ENCODE assay signal across 1 cellular context in the genomic region with DNA sequence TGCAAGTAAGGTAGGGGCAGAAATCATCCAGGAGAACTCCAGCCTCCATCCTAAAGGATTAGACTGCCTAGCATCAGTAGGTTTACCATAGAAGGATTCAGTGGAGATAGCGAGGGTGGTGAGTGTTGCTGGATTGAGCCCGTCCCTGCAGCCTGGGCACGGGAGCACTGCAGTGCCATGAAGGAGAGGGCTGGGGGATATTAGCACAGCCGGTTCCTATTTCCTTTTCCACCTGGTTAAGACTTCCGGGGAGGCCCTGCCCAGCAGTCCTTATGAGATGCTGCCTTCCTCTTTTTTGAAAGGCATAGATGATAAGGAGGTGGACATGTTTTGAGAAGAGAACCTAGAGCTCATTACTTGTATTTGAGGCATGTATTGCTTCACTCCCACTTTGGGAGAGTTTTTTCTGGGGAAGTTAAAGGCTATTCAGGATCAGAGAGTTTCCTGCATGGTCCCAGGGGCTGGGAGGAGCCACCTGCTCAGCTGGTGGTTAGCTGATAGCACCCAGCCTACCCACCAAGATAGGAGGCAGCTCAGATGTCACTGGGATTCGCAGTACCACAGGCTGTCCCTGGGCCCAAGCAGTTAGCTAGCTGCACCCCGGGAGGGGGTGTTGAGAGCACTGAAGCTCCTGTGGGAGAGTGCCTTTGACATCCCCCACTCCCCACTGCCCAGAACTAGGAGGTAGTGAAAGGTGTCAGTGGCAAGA.
A peak's percentile ranks its signal among the peaks of the same experiment; 100 is the strongest.
TF ChIP-seq lines count a peak whose summit lies in the region.

No MANE protein-coding gene starts in this region.

TF ChIP-seq in K562, 482 proteins besides CTCF, POLR2A, EP300 and RAD21 (continued from another document and continues in another):
- TF ChIP-seq, protein P1, sequence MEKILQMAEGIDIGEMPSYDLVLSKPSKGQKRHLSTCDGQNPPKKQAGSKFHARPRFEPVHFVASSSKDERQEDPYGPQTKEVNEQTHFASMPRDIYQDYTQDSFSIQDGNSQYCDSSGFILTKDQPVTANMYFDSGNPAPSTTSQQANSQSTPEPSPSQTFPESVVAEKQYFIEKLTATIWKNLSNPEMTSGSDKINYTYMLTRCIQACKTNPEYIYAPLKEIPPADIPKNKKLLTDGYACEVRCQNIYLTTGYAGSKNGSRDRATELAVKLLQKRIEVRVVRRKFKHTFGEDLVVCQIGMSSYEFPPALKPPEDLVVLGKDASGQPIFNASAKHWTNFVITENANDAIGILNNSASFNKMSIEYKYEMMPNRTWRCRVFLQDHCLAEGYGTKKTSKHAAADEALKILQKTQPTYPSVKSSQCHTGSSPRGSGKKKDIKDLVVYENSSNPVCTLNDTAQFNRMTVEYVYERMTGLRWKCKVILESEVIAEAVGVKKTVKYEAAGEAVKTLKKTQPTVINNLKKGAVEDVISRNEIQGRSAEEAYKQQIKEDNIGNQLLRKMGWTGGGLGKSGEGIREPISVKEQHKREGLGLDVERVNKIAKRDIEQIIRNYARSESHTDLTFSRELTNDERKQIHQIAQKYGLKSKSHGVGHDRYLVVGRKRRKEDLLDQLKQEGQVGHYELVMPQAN (IDR thresholded peaks at IDR 0.05; ENCODE audit: borderline replicate concordance): no peak
- TF ChIP-seq ZNF79 (CRISPR knock-in tag; IDR thresholded peaks at IDR 0.05; ENCODE audit: low read depth) (no peak), FOXJ3 (CRISPR knock-in tag; IDR thresholded peaks at IDR 0.05) (no peak), ZC3H8 (IDR thresholded peaks at IDR 0.05) (no peak), PTRF (tag; IDR thresholded peaks at IDR 0.05) (no peak), TCF3 (CRISPR knock-in tag; IDR thresholded peaks at IDR 0.05) (peak; percentile 73), ELF1 (tag; IDR thresholded peaks at IDR 0.05) (peak; percentile 65; the same call in 1 of the 2 replicates), HMG20A (CRISPR knock-in tag; conservative IDR thresholded peaks at IDR 0.05) (no peak), HIVEP1 (CRISPR knock-in tag; IDR thresholded peaks at IDR 0.05) (no peak), NCOA1 (IDR thresholded peaks at IDR 0.05; ENCODE audit: low read depth) (peak; percentile 40; the same call in 1 of the 2 replicates), SAFB2 (IDR thresholded peaks at IDR 0.05; ENCODE audit: borderline replicate concordance, low read depth, low read length, severe bottlenecking) (no peak), ZNF143 (CRISPR knock-in tag; IDR thresholded peaks at IDR 0.05) (0 out of 2 replicates have a peak, but pooled peaks have one; percentile 50), ZNF561 (CRISPR knock-in tag; conservative IDR thresholded peaks at IDR 0.05) (no peak), ZNF253 (CRISPR knock-in tag; conservative IDR thresholded peaks at IDR 0.05) (no peak), HDGF (IDR thresholded peaks at IDR 0.05) (no peak), GTF2A2 (tag; IDR thresholded peaks at IDR 0.05) (no peak), ZNF146 (CRISPR knock-in tag; IDR thresholded peaks at IDR 0.05; ENCODE audit: unreplicated experiment) (no peak), SMAD1 (IDR thresholded peaks at IDR 0.05; ENCODE audit: low read depth, low read length, partially characterized antibody) (no peak), ZFX (CRISPR knock-in tag; IDR thresholded peaks at IDR 0.05) (no peak), ILF3 (IDR thresholded peaks at IDR 0.05; ENCODE audit: borderline replicate concordance) (no peak), FUS (optimal IDR thresholded peaks at IDR 0.05; ENCODE audit: low read depth, low read length) (no peak), PYGO2 (tag; IDR thresholded peaks at IDR 0.05) (no peak), TBL1XR1 (IDR thresholded peaks at IDR 0.05; ENCODE audit: low read length in 2 of 2) (no peak), SIN3A (IDR thresholded peaks at IDR 0.05; ENCODE audit: borderline replicate concordance in 2 of 2, control insufficient read depth in 1 of 2, low read depth in 2 of 2, low read length in 2 of 2) (no peak), ZNF232 (CRISPR knock-in tag; IDR thresholded peaks at IDR 0.05) (no peak), ZBTB17 (CRISPR knock-in tag; IDR thresholded peaks at IDR 0.05) (no peak), ZKSCAN3 (CRISPR knock-in tag; IDR thresholded peaks at IDR 0.05) (no peak), ATF7 (IDR thresholded peaks at IDR 0.05) (no peak)
- TF ChIP-seq, protein P2, sequence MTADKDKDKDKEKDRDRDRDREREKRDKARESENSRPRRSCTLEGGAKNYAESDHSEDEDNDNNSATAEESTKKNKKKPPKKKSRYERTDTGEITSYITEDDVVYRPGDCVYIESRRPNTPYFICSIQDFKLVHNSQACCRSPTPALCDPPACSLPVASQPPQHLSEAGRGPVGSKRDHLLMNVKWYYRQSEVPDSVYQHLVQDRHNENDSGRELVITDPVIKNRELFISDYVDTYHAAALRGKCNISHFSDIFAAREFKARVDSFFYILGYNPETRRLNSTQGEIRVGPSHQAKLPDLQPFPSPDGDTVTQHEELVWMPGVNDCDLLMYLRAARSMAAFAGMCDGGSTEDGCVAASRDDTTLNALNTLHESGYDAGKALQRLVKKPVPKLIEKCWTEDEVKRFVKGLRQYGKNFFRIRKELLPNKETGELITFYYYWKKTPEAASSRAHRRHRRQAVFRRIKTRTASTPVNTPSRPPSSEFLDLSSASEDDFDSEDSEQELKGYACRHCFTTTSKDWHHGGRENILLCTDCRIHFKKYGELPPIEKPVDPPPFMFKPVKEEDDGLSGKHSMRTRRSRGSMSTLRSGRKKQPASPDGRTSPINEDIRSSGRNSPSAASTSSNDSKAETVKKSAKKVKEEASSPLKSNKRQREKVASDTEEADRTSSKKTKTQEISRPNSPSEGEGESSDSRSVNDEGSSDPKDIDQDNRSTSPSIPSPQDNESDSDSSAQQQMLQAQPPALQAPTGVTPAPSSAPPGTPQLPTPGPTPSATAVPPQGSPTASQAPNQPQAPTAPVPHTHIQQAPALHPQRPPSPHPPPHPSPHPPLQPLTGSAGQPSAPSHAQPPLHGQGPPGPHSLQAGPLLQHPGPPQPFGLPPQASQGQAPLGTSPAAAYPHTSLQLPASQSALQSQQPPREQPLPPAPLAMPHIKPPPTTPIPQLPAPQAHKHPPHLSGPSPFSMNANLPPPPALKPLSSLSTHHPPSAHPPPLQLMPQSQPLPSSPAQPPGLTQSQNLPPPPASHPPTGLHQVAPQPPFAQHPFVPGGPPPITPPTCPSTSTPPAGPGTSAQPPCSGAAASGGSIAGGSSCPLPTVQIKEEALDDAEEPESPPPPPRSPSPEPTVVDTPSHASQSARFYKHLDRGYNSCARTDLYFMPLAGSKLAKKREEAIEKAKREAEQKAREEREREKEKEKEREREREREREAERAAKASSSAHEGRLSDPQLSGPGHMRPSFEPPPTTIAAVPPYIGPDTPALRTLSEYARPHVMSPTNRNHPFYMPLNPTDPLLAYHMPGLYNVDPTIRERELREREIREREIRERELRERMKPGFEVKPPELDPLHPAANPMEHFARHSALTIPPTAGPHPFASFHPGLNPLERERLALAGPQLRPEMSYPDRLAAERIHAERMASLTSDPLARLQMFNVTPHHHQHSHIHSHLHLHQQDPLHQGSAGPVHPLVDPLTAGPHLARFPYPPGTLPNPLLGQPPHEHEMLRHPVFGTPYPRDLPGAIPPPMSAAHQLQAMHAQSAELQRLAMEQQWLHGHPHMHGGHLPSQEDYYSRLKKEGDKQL (CRISPR knock-in tag; IDR thresholded peaks at IDR 0.05; ENCODE audit: borderline replicate concordance): no peak
- TF ChIP-seq, protein P3, sequence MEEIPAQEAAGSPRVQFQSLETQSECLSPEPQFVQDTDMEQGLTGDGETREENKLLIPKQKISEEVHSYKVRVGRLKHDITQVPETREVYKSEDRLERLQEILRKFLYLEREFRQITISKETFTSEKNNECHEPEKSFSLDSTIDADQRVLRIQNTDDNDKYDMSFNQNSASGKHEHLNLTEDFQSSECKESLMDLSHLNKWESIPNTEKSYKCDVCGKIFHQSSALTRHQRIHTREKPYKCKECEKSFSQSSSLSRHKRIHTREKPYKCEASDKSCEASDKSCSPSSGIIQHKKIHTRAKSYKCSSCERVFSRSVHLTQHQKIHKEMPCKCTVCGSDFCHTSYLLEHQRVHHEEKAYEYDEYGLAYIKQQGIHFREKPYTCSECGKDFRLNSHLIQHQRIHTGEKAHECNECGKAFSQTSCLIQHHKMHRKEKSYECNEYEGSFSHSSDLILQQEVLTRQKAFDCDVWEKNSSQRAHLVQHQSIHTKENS (CRISPR knock-in tag; IDR thresholded peaks at IDR 0.05): no peak
- TF ChIP-seq, protein P4, sequence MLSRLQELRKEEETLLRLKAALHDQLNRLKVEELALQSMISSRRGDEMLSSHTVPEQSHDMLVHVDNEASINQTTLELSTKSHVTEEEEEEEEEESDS (CRISPR knock-in tag; IDR thresholded peaks at IDR 0.05): no peak
- TF ChIP-seq, protein P5, sequence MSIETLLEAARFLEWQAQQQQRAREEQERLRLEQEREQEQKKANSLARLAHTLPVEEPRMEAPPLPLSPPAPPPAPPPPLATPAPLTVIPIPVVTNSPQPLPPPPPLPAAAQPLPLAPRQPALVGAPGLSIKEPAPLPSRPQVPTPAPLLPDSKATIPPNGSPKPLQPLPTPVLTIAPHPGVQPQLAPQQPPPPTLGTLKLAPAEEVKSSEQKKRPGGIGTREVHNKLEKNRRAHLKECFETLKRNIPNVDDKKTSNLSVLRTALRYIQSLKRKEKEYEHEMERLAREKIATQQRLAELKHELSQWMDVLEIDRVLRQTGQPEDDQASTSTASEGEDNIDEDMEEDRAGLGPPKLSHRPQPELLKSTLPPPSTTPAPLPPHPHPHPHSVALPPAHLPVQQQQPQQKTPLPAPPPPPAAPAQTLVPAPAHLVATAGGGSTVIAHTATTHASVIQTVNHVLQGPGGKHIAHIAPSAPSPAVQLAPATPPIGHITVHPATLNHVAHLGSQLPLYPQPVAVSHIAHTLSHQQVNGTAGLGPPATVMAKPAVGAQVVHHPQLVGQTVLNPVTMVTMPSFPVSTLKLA (conservative IDR thresholded peaks at IDR 0.05): peak; percentile 19 to 33; a peak in 1 of 4 replicates
- TF ChIP-seq, protein P6, sequence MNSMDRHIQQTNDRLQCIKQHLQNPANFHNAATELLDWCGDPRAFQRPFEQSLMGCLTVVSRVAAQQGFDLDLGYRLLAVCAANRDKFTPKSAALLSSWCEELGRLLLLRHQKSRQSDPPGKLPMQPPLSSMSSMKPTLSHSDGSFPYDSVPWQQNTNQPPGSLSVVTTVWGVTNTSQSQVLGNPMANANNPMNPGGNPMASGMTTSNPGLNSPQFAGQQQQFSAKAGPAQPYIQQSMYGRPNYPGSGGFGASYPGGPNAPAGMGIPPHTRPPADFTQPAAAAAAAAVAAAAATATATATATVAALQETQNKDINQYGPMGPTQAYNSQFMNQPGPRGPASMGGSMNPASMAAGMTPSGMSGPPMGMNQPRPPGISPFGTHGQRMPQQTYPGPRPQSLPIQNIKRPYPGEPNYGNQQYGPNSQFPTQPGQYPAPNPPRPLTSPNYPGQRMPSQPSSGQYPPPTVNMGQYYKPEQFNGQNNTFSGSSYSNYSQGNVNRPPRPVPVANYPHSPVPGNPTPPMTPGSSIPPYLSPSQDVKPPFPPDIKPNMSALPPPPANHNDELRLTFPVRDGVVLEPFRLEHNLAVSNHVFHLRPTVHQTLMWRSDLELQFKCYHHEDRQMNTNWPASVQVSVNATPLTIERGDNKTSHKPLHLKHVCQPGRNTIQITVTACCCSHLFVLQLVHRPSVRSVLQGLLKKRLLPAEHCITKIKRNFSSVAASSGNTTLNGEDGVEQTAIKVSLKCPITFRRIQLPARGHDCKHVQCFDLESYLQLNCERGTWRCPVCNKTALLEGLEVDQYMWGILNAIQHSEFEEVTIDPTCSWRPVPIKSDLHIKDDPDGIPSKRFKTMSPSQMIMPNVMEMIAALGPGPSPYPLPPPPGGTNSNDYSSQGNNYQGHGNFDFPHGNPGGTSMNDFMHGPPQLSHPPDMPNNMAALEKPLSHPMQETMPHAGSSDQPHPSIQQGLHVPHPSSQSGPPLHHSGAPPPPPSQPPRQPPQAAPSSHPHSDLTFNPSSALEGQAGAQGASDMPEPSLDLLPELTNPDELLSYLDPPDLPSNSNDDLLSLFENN (IDR thresholded peaks at IDR 0.05; ENCODE audit: low read depth in 2 of 2, low read length in 2 of 2): no peak
- TF ChIP-seq, protein P7, sequence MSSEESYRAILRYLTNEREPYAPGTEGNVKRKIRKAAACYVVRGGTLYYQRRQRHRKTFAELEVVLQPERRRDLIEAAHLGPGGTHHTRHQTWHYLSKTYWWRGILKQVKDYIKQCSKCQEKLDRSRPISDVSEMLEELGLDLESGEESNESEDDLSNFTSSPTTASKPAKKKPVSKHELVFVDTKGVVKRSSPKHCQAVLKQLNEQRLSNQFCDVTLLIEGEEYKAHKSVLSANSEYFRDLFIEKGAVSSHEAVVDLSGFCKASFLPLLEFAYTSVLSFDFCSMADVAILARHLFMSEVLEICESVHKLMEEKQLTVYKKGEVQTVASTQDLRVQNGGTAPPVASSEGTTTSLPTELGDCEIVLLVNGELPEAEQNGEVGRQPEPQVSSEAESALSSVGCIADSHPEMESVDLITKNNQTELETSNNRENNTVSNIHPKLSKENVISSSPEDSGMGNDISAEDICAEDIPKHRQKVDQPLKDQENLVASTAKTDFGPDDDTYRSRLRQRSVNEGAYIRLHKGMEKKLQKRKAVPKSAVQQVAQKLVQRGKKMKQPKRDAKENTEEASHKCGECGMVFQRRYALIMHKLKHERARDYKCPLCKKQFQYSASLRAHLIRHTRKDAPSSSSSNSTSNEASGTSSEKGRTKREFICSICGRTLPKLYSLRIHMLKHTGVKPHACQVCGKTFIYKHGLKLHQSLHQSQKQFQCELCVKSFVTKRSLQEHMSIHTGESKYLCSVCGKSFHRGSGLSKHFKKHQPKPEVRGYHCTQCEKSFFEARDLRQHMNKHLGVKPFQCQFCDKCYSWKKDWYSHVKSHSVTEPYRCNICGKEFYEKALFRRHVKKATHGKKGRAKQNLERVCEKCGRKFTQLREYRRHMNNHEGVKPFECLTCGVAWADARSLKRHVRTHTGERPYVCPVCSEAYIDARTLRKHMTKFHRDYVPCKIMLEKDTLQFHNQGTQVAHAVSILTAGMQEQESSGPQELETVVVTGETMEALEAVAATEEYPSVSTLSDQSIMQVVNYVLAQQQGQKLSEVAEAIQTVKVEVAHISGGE (CRISPR knock-in tag; IDR thresholded peaks at IDR 0.05): peak in 1 of 3 experiments; percentile 76; a peak in 2 of 6 replicates
- TF ChIP-seq, protein P8, sequence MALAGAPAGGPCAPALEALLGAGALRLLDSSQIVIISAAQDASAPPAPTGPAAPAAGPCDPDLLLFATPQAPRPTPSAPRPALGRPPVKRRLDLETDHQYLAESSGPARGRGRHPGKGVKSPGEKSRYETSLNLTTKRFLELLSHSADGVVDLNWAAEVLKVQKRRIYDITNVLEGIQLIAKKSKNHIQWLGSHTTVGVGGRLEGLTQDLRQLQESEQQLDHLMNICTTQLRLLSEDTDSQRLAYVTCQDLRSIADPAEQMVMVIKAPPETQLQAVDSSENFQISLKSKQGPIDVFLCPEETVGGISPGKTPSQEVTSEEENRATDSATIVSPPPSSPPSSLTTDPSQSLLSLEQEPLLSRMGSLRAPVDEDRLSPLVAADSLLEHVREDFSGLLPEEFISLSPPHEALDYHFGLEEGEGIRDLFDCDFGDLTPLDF (CRISPR knock-in tag; IDR thresholded peaks at IDR 0.05): no peak
- TF ChIP-seq, protein P9, sequence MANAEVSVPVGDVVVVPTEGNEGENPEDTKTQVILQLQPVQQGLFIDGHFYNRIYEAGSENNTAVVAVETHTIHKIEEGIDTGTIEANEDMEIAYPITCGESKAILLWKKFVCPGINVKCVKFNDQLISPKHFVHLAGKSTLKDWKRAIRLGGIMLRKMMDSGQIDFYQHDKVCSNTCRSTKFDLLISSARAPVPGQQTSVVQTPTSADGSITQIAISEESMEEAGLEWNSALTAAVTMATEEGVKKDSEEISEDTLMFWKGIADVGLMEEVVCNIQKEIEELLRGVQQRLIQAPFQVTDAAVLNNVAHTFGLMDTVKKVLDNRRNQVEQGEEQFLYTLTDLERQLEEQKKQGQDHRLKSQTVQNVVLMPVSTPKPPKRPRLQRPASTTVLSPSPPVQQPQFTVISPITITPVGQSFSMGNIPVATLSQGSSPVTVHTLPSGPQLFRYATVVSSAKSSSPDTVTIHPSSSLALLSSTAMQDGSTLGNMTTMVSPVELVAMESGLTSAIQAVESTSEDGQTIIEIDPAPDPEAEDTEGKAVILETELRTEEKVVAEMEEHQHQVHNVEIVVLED (CRISPR knock-in tag; IDR thresholded peaks at IDR 0.05): no peak
